ENCODE assay signal across 4 cellular contexts in the genomic region with DNA sequence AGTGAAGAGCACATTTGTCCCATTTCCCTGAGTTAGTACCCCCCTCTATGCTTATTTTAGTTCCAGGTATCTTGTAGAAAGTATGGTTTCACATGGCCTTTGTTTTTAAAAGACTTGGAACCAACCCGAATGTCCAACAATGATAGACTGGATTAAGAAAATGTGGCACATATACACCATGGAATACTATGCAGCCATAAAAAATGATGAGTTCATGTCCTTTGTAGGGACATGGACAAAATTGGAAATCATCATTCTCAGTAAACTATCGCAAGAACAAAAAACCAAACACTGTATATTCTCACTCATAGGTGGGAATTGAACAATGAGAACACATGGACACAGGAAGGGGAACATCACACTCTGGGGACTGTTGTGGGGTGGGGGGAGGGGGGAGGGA.
TF ChIP-seq lines count a peak whose summit lies in the region.

No MANE protein-coding gene starts in this region.

TF ChIP-seq in HEK293, 187 proteins besides CTCF, POLR2A, EP300 and RAD21:
- peak; percentile 94 for TF ChIP-seq ZNF146 (tag by site-specific recombination; IDR thresholded peaks at IDR 0.05)
- TF ChIP-seq, protein P1, sequence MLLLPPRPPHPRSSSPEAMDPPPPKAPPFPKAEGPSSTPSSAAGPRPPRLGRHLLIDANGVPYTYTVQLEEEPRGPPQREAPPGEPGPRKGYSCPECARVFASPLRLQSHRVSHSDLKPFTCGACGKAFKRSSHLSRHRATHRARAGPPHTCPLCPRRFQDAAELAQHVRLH (tag by site-specific recombination; IDR thresholded peaks at IDR 0.05) = peak; percentile 66; the same call in 1 of the 2 replicates

TF ChIP-seq in SK-N-SH treated with all-trans-retinoic acid at 6 μM for 48 hours, 23 proteins besides CTCF, POLR2A, EP300 and RAD21:
- 0 out of 2 replicates have a peak, but pooled peaks have one; percentile 24 for TF ChIP-seq ZNF8 (CRISPR knock-in tag; IDR thresholded peaks at IDR 0.05)

TF ChIP-seq in WTC11, 78 proteins besides CTCF, POLR2A, EP300 and RAD21:
- TF ChIP-seq GTF2I (CRISPR knock-in tag; conservative IDR thresholded peaks at IDR 0.05) = 0 out of 2 replicates have a peak, but pooled peaks have one; percentile 29

TF ChIP-seq in K562, 482 proteins besides CTCF, POLR2A, EP300 and RAD21:
- TF ChIP-seq ZNF146 (CRISPR knock-in tag; IDR thresholded peaks at IDR 0.05; ENCODE audit: unreplicated experiment) (peak; percentile 24), BCOR (IDR thresholded peaks at IDR 0.05) (0 out of 2 replicates have a peak, but pooled peaks have one; percentile 31), KDM1A (IDR thresholded peaks at IDR 0.05) (0 out of 4 replicates have a peak, but pooled peaks of 1 of the 2 experiments have one; percentile 22)
TF ChIP-seq in K562: peak in this region for 3; not testable (repeated sequence) for 479.
